ENCODE assay signal across 1 cellular context in the genomic region with DNA sequence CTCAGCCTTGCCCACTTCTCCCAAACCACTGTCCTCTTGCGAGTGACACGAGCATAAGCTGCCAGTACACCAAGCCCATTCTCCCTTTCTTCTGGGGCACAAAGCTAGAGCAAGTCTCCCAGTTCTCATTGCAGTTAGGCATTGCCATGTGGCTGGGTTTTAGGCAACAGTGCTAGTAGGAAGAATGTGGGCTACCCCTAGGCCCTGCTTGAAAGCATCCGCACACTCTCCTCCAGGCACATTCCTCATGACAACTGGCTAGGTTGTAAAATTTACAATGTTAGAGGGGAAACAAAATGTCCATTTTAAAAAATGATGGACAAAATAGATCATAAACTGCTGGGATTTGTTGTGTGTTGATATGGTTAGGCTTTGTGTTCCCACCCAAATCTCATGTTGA.
TF ChIP-seq lines count a peak whose summit lies in the region.

No MANE protein-coding gene starts in this region.

TF ChIP-seq in WTC11, 78 proteins besides CTCF, POLR2A, EP300 and RAD21 (continued from another document):
- TF ChIP-seq ZNF232 (CRISPR knock-in tag; IDR thresholded peaks at IDR 0.05) (no peak), TEAD4 (CRISPR knock-in tag; IDR thresholded peaks at IDR 0.05) (no peak), SP1 (CRISPR knock-in tag; conservative IDR thresholded peaks at IDR 0.05) (no peak), JUN (CRISPR knock-in tag; IDR thresholded peaks at IDR 0.05) (no peak), CBFB (CRISPR knock-in tag; IDR thresholded peaks at IDR 0.05; ENCODE audit: low read depth) (no peak), EMX1 (CRISPR knock-in tag; IDR thresholded peaks at IDR 0.05) (no peak), ZNF121 (CRISPR knock-in tag; IDR thresholded peaks at IDR 0.05) (no peak), MYBL2 (CRISPR knock-in tag; IDR thresholded peaks at IDR 0.05) (no peak), ATF1 (CRISPR knock-in tag; IDR thresholded peaks at IDR 0.05) (no peak)
- TF ChIP-seq, protein P1, sequence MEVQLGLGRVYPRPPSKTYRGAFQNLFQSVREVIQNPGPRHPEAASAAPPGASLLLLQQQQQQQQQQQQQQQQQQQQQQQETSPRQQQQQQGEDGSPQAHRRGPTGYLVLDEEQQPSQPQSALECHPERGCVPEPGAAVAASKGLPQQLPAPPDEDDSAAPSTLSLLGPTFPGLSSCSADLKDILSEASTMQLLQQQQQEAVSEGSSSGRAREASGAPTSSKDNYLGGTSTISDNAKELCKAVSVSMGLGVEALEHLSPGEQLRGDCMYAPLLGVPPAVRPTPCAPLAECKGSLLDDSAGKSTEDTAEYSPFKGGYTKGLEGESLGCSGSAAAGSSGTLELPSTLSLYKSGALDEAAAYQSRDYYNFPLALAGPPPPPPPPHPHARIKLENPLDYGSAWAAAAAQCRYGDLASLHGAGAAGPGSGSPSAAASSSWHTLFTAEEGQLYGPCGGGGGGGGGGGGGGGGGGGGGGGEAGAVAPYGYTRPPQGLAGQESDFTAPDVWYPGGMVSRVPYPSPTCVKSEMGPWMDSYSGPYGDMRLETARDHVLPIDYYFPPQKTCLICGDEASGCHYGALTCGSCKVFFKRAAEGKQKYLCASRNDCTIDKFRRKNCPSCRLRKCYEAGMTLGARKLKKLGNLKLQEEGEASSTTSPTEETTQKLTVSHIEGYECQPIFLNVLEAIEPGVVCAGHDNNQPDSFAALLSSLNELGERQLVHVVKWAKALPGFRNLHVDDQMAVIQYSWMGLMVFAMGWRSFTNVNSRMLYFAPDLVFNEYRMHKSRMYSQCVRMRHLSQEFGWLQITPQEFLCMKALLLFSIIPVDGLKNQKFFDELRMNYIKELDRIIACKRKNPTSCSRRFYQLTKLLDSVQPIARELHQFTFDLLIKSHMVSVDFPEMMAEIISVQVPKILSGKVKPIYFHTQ (CRISPR knock-in tag; IDR thresholded peaks at IDR 0.05): no peak
- TF ChIP-seq, protein P2, sequence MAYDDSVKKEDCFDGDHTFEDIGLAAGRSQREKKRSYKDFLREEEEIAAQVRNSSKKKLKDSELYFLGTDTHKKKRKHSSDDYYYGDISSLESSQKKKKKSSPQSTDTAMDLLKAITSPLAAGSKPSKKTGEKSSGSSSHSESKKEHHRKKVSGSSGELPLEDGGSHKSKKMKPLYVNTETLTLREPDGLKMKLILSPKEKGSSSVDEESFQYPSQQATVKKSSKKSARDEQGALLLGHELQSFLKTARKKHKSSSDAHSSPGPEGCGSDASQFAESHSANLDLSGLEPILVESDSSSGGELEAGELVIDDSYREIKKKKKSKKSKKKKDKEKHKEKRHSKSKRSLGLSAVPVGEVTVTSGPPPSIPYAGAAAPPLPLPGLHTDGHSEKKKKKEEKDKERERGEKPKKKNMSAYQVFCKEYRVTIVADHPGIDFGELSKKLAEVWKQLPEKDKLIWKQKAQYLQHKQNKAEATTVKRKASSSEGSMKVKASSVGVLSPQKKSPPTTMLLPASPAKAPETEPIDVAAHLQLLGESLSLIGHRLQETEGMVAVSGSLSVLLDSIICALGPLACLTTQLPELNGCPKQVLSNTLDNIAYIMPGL (CRISPR knock-in tag; IDR thresholded peaks at IDR 0.05): no peak
